In the genomic region with DNA sequence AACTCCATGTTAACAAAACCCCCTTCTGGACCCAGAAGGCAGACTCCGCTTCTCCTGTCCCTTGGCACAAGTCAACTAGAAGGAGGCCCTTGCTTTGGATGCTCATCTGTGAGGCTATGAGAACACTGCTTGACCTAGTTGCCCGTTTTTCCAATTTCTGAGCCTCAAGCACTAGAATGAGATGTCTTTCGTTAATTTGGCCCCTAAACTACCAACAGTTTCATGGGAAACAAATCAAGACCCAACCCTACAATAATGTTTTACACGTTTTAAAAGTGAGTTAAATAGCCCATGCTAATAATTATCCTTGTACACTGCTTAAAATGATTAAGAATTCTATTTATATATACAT, we compare ENCODE assay signal across 8 cellular contexts. TPM values are rescaled to one million over a fixed set of nuclear protein-coding genes. Genes with fewer than 3 reads are reported as not detected.
A peak's percentile ranks its signal among the peaks of the same experiment; 100 is the strongest.
DNase-seq lines count a peak whose midpoint lies in the region; ATAC-seq and TF ChIP-seq lines count a peak whose summit lies in the region.

No MANE protein-coding gene starts in this region.

- ATAC-seq in HG03565 (IDR thresholded peaks at IDR 0.05; ENCODE audit: unreplicated experiment), result no peak

- TF ChIP-seq CTCF in cardiac muscle cell (IDR thresholded peaks at IDR 0.05; ENCODE audit: low read depth, low read length) (no peak), MCF 10A (IDR thresholded peaks at IDR 0.05; ENCODE audit: unreplicated experiment) (no peak), uterus (IDR thresholded peaks at IDR 0.05) (no peak)

- 94 to 97% methylated on average over 3 of the region's 4 CpGs for WGBS in mesodermal cell (ENCODE audit: insufficient coverage in 2 of 2), 2 experiments

- POLR2A ChIA-PET in MCF 10A (lab: Yijun Ruan, JAX), result interaction anchor here (1.1 to 3.5 kb wide), 8 partner anchors 89 to 765 kb away, joined by 3 to 74 read pairs (median 20); partner anchors contain the start of genes KCTD16 and YIPF5

- H3K4me1 ChIP-seq in cardiac muscle cell (ENCODE audit: low read depth), result no peaks in the 10 kb centered on the region
- peaks cover 9% of the 10 kb centered on the region for H3K4me1 ChIP-seq in mesodermal cell (ENCODE audit: control insufficient read depth, insufficient read depth, low read length, poor library complexity, severe bottlenecking)
- no peaks in the 10 kb centered on the region for H3K4me1 ChIP-seq in uterus

- TF ChIP-seq POLR2A in uterus (IDR thresholded peaks at IDR 0.05), result no peak

- H3K4me1 Mint-ChIP-seq in MCF 10A (ENCODE audit: insufficient read depth, unreplicated experiment), result peaks cover 15% of the 10 kb centered on the region

- H3K36me3 ChIP-seq in cardiac muscle cell (no peaks in the 10 kb centered on the region), mesodermal cell (ENCODE audit: control insufficient read depth, insufficient read depth, low read length) (no peaks in the 10 kb centered on the region), uterus (no peaks in the 10 kb centered on the region)

- H3K27me3 ChIP-seq in cardiac muscle cell (peaks cover 16% of the 10 kb centered on the region), uterus (no peaks in the 10 kb centered on the region)

- H3K36me3 Mint-ChIP-seq in MCF 10A (ENCODE audit: insufficient read depth, unreplicated experiment), result peaks cover 2% of the 10 kb centered on the region

- no peaks in the 10 kb centered on the region for H3K9me3 Mint-ChIP-seq in MCF 10A (ENCODE audit: unreplicated experiment)

- peak overlapping the region; percentile 83 for H3K4me3 ChIP-seq in cardiac muscle cell
- H3K4me3 ChIP-seq in mesodermal cell (ENCODE audit: extremely low read depth, insufficient read depth, low read length, poor library complexity, severe bottlenecking), result peak overlapping the region; percentile 76
- peak overlapping the region; percentile 57 to 94 for H3K4me3 ChIP-seq in uterus

- no TSS peak for BruUV-seq in MCF 10A (replicated peaks; lab: Mats Ljungman, UMichigan)

- peak overlapping the region; percentile 98 for H3K27ac ChIP-seq in cardiac muscle cell
- peak overlapping the region; percentile 95 for H3K27ac ChIP-seq in mesodermal cell (ENCODE audit: low read depth, low read length, severe bottlenecking)
- peak overlapping the region; percentile 97 for H3K27ac ChIP-seq in uterus

- H3K9me3 ChIP-seq in cardiac muscle cell (ENCODE audit: low read depth) (no peaks in the 10 kb centered on the region), mesodermal cell (ENCODE audit: control insufficient read depth, low read length) (no peaks in the 10 kb centered on the region), uterus (no peaks in the 10 kb centered on the region)

- H3K4me3 Mint-ChIP-seq in MCF 10A (ENCODE audit: unreplicated experiment), result peak overlapping the region; percentile 98

- H3K27me3 Mint-ChIP-seq in MCF 10A (ENCODE audit: insufficient read depth, unreplicated experiment), result no peaks in the 10 kb centered on the region

- H3K27ac Mint-ChIP-seq in MCF 10A (ENCODE audit: low read depth, unreplicated experiment), result peak overlapping the region; percentile 99

- DNase-seq in cardiac muscle cell (ENCODE audit: low read depth in 1 of 2, low spot score in 1 of 2) (no peak), cardiac septum (ENCODE audit: low spot score) (no peak), MCF 10A (ENCODE audit: unreplicated experiment) (no peak), uterus (no peak), NCI-H446 treated with DMSO at 0.1 percent for 48 hours (lab: John Stamatoyannopoulos, UW) (no peak), SIG-M5 (lab: John Stamatoyannopoulos, UW) (no peak)

- CTCF ChIA-PET in MCF 10A (lab: Yijun Ruan, JAX), result interaction anchor here (1.1 to 3.0 kb wide), 5 partner anchors 13 to 483 kb away, joined by 4 to 34 read pairs (median 10); no protein-coding TSS in a partner anchor

- intact Hi-C loops in cardiac septum (cut with DNase I), result loop anchor here (10.0 kb wide), 1 partner anchor 739 kb away; no protein-coding TSS in a partner anchor
- intact Hi-C loops in MCF 10A (cut with micrococcal nuclease), result loop anchor here (1.0 kb wide), 1 partner anchor 280 kb away; no protein-coding TSS in a partner anchor
- intact Hi-C loops in uterus (cut with DNase I; ENCODE audit: low total_unique reads), result no loop called here

RNA-seq across cellular contexts. Expression of gene NR3C1, which starts 2.2 kb away (rescaled TPM):
- total RNA-seq in cardiac muscle cell, result 7.4 and 9.7 TPM in 2 replicates
- 9.4 and 16.5 TPM in 2 replicates for polyA plus RNA-seq in cardiac muscle cell
- 68.5 TPM for total RNA-seq in cardiac septum
- 92.9 and 113 TPM in 2 replicates for total RNA-seq in MCF 10A (2022)
- 8.3 TPM for polyA plus RNA-seq in mesodermal cell (2013, experiment 1 of 2)
- 9.3 TPM for polyA plus RNA-seq in mesodermal cell (2013, experiment 2 of 2)
- total RNA-seq in uterus, result 100 to 1,000 TPM in 1 of 4 donors, 10 to 100 TPM in 3; 55.1 to 134 (median 87.3) TPM
